In the genomic region with DNA sequence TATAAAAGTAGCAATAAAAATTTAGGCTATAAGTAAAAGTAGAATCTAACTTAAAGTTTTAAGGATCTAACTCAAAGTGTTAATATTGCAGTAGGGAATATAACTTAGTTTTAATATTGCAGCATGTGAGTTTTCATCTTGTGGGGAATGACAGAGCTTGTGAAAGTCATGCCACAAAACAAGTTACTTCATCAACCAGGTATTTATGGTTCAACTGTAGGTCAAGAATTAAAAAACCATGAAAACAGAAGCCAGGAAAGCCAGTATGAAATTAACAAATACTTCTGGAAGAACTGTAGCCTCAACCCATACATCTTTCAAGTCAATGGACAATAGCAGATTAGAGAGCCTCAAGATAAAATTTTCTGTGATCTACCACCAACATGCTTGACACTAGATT, we compare ENCODE assay signal across 22 cellular contexts. TPM values are rescaled to one million over a fixed set of nuclear protein-coding genes. Genes with fewer than 3 reads are reported as not detected.
DNase-seq lines count a peak whose midpoint lies in the region; FAIRE-seq and TF ChIP-seq lines count a peak whose summit lies in the region.
"Had no signal": no experiment of that assay in that cellular context is flagged by ENCODE, and none has a peak within 500 bp of the region (broad histone marks: within the 10 kb centered on the region; RNA-seq: fewer than 3 reads in every experiment).

No MANE protein-coding gene starts in this region.

- H3K9ac ChIP-seq in neural progenitor cell: no peak overlapping the region
- H3K9ac ChIP-seq: BLaER1 had no signal

- H3K36me3 Mint-ChIP-seq in neural progenitor cell: peaks cover 65% of the 10 kb centered on the region

- H3K4me3 Mint-ChIP-seq in neural progenitor cell: no peak overlapping the region

- H3K4me3 ChIP-seq in neural progenitor cell: no peak overlapping the region
- H3K4me3 ChIP-seq: BLaER1, ovary, right lobe of liver had no signal

- TF ChIP-seq CTCF in neural progenitor cell (IDR thresholded peaks at IDR 0.05): no peak

- H3K79me2 ChIP-seq in neural progenitor cell (ENCODE audit: low read depth): peaks cover 63% of the 10 kb centered on the region

- peaks cover 84% of the 10 kb centered on the region for H4K20me1 ChIP-seq in neural progenitor cell (ENCODE audit: low read depth)

- H3F3A ChIP-seq in neural progenitor cell (ENCODE audit: low read depth): peaks cover 65% of the 10 kb centered on the region

- no peaks in the 10 kb centered on the region for H3K27me3 Mint-ChIP-seq in neural progenitor cell (ENCODE audit: insufficient read depth, low read depth)

- DNase-seq in GM03348 (ENCODE audit: low spot score) (peak; percentile 51), RCC 7860 (ENCODE audit: low spot score) (peak; percentile 26), epithelial cell of prostate (ENCODE audit: low read depth, low spot score) (no peak), renal cortical epithelial cell (ENCODE audit: low read depth) (peak; percentile 52), neural progenitor cell (ENCODE audit: low spot score) (no peak), CD1c-positive myeloid dendritic cell (ENCODE audit: extremely low spot score) (no peak)
- no peak for DNase-seq in stimulated activated CD8-positive, alpha-beta memory T cell treated with anti-CD3 and anti-CD28 coated beads, Interleukin-4, amount 100 ng/mL, for 48 hours
- DNase-seq: activated CD4-positive, CD25-positive, alpha-beta regulatory T cell; activated effector memory CD4-positive, alpha-beta T cell treated with Interleukin-2 at 50 U/mL for 16 hours; amniotic stem cell; GDM1; KG1; left ventricle myocardium superior; NCI-H1092 treated with DMSO at 0.1 percent for 48 hours; NCI-H526 treated with DMSO at 0.1 percent for 48 hours; ovary; right lobe of liver; SIG-M5; stimulated activated CD4-positive, alpha-beta T cell treated with anti-CD3 and anti-CD28 coated beads, Interleukin-2, amount 100 ng/mL, for 24 hours had no signal

- H3K27ac Mint-ChIP-seq in neural progenitor cell: no peak overlapping the region

- H3K36me3 ChIP-seq in neural progenitor cell: peaks cover 68% of the 10 kb centered on the region
- H3K36me3 ChIP-seq: ovary had no signal

- peak; percentile 63 for FAIRE-seq in RCC 7860 (lab: Jason Lieb, UNC)
- FAIRE-seq: GM12892, urothelium cell line had no signal

- no peaks in the 10 kb centered on the region for H3K27me3 ChIP-seq in neural progenitor cell
- H3K27me3 ChIP-seq: BLaER1, ovary, right lobe of liver had no signal

- no peaks in the 10 kb centered on the region for H3K9me3 Mint-ChIP-seq in neural progenitor cell

- H3K9me3 ChIP-seq in neural progenitor cell (ENCODE audit: low read depth): no peaks in the 10 kb centered on the region
- H3K9me3 ChIP-seq: BLaER1, ovary, right lobe of liver had no signal

- no peak overlapping the region for H3K4me2 ChIP-seq in neural progenitor cell
- H3K4me2 ChIP-seq: BLaER1 had no signal

- H3K4me1 Mint-ChIP-seq in neural progenitor cell: peaks cover 2% of the 10 kb centered on the region

- H3K27ac ChIP-seq in epithelial cell of prostate: peak overlapping the region; percentile 15
- no peak overlapping the region for H3K27ac ChIP-seq in neural progenitor cell
- H3K27ac ChIP-seq: BLaER1, ovary, right lobe of liver had no signal

- H3K4me1 ChIP-seq in neural progenitor cell: no peaks in the 10 kb centered on the region
- H3K4me1 ChIP-seq: BLaER1, right lobe of liver had no signal

- no peak overlapping the region for H2AFZ ChIP-seq in neural progenitor cell (replicated peaks)

RNA-seq across cellular contexts. Expression of gene HMGCS1, which starts 19.0 kb away (rescaled TPM):
- total RNA-seq in renal cortical epithelial cell: 39.0 and 136 TPM in 2 replicates
- 221 and 274 TPM in 2 replicates for total RNA-seq in neural progenitor cell (ENCODE audit: low replicate concordance)

Comparison
In these comparisons a context has a peak if more than half of its experiments do, and no peak if none do; other contexts are left out.
1. DNase-seq: peak in GM03348 (single experiment), RCC 7860 (single experiment) and renal cortical epithelial cell (single experiment); none in epithelial cell of prostate (single experiment), stimulated activated CD8-positive, alpha-beta memory T cell treated with anti-CD3 and anti-CD28 coated beads, Interleukin-4, amount 100 ng/mL, for 48 hours (single experiment), neural progenitor cell (single experiment) and CD1c-positive myeloid dendritic cell (single experiment).